Comparison of ENCODE assay signal across 21 cellular contexts in the genomic region with DNA sequence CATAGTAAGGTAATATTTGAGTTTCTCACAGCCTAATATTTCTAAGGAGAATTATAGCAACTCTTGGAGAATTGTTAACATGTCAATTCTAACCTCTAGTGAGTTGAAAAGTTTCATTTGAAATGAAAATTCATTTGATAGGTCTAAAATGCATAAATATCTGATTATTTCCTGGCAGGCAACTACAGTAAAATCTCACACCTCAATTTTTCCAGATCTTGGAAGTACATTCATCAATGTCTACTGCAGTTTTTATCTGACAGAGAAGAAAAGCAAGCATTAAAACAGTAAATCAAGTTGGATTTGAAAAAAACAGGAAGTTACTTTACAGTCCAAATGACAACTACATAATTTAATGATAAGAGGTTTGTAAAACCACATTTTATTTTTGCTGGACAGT.
"Had no signal": no experiment of that assay in that cellular context is flagged by ENCODE, and none has a peak within 500 bp of the region (broad histone marks: within the 10 kb centered on the region; RNA-seq: fewer than 3 reads in every experiment).

No MANE protein-coding gene starts in this region.

- H3K27me3 Mint-ChIP-seq: dendritic cell treated with granulocyte-macrophage colony-stimulating factor and Interleukin-4, amounts not matched to agents 40 ng/mL and 50 ng/mL, for 4 days; effector memory CD8-positive, alpha-beta T cell; naive thymus-derived CD4-positive, alpha-beta T cell; stimulated activated naive B cell treated with anti-CD40 and anti-IgM and Interleukin-4, amounts not matched to agents 10 μg/mL and 1 μg/mL and 100 μg/mL, for 72 hours; stimulated activated naive CD8-positive, alpha-beta T cell treated with anti-CD3 and anti-CD28 coated beads, Interleukin-15, amount 100 ng/mL, for 72 hours had no signal

- H3K27ac ChIP-seq: heart left ventricle, neutrophil, psoas muscle, right lobe of liver, testis, tibial nerve, upper lobe of right lung, vagina had no signal

- DNase-seq: effector memory CD8-positive, alpha-beta T cell; foreskin melanocyte; heart left ventricle; hippocampal formation; islet precursor cell; mammary epithelial cell; naive thymus-derived CD4-positive, alpha-beta T cell; nephron progenitor cell; psoas muscle; retina; right lobe of liver; stimulated activated CD4-positive, alpha-beta T cell treated with anti-CD3 and anti-CD28 coated beads, Interleukin-2, amount 100 ng/mL, for 24 hours; stimulated activated CD4-positive, alpha-beta T cell treated with anti-CD3 and anti-CD28 coated beads, Interleukin-4, amount 100 ng/mL, for 4 hours; stimulated activated naive B cell treated with anti-CD40 and anti-IgM and Interleukin-4, amounts not matched to agents 10 μg/mL and 1 μg/mL and 100 μg/mL, for 72 hours; stimulated activated naive CD8-positive, alpha-beta T cell treated with anti-CD3 and anti-CD28 coated beads, Interleukin-15, amount 100 ng/mL, for 72 hours; testis; upper lobe of right lung had no signal

- H3K27ac Mint-ChIP-seq: dendritic cell treated with granulocyte-macrophage colony-stimulating factor and Interleukin-4, amounts not matched to agents 40 ng/mL and 50 ng/mL, for 4 days; effector memory CD8-positive, alpha-beta T cell; naive thymus-derived CD4-positive, alpha-beta T cell; nephron progenitor cell; stimulated activated naive B cell treated with anti-CD40 and anti-IgM and Interleukin-4, amounts not matched to agents 10 μg/mL and 1 μg/mL and 100 μg/mL, for 72 hours; stimulated activated naive CD8-positive, alpha-beta T cell treated with anti-CD3 and anti-CD28 coated beads, Interleukin-15, amount 100 ng/mL, for 72 hours had no signal

- H3K36me3 Mint-ChIP-seq: naive thymus-derived CD4-positive, alpha-beta T cell; stimulated activated naive B cell treated with anti-CD40 and anti-IgM and Interleukin-4, amounts not matched to agents 10 μg/mL and 1 μg/mL and 100 μg/mL, for 72 hours had no signal

- H3K4me3 Mint-ChIP-seq: dendritic cell treated with granulocyte-macrophage colony-stimulating factor and Interleukin-4, amounts not matched to agents 40 ng/mL and 50 ng/mL, for 4 days; effector memory CD8-positive, alpha-beta T cell; naive thymus-derived CD4-positive, alpha-beta T cell; nephron progenitor cell; stimulated activated naive B cell treated with anti-CD40 and anti-IgM and Interleukin-4, amounts not matched to agents 10 μg/mL and 1 μg/mL and 100 μg/mL, for 72 hours; stimulated activated naive CD8-positive, alpha-beta T cell treated with anti-CD3 and anti-CD28 coated beads, Interleukin-15, amount 100 ng/mL, for 72 hours had no signal

- H3K9me3 ChIP-seq: heart left ventricle, neutrophil, psoas muscle, right lobe of liver, testis, tibial nerve, upper lobe of right lung, vagina had no signal

- H3K27me3 ChIP-seq: heart left ventricle, neutrophil, right lobe of liver, testis, tibial nerve, upper lobe of right lung, vagina had no signal

- H3K4me3 ChIP-seq: heart left ventricle, psoas muscle, right lobe of liver, testis, tibial nerve, upper lobe of right lung, vagina had no signal

- H3K36me3 ChIP-seq: heart left ventricle, neutrophil, right lobe of liver, tibial nerve, upper lobe of right lung, vagina had no signal

- H3K4me1 Mint-ChIP-seq: naive thymus-derived CD4-positive, alpha-beta T cell; nephron progenitor cell; stimulated activated naive B cell treated with anti-CD40 and anti-IgM and Interleukin-4, amounts not matched to agents 10 μg/mL and 1 μg/mL and 100 μg/mL, for 72 hours; stimulated activated naive CD8-positive, alpha-beta T cell treated with anti-CD3 and anti-CD28 coated beads, Interleukin-15, amount 100 ng/mL, for 72 hours had no signal

- H3K4me1 ChIP-seq: heart left ventricle, psoas muscle, right lobe of liver, testis, tibial nerve, upper lobe of right lung, vagina had no signal

- H3K9me3 Mint-ChIP-seq: dendritic cell treated with granulocyte-macrophage colony-stimulating factor and Interleukin-4, amounts not matched to agents 40 ng/mL and 50 ng/mL, for 4 days; nephron progenitor cell had no signal
